8 cellular contexts compared by ENCODE assay signal in genomic region chr15:43746245-43746902, GRCh38. TPM values are rescaled to one million over a fixed set of nuclear protein-coding genes. Genes with fewer than 3 reads are reported as not detected.
A peak's percentile ranks its signal among the peaks of the same experiment; 100 is the strongest.
DNase-seq lines count a peak whose midpoint lies in the region; ATAC-seq and TF ChIP-seq lines count a peak whose summit lies in the region.
"Not testable (repeated sequence)": the region's sequence is repeated elsewhere in the genome, so short reads cannot be mapped to it uniquely, and the experiment has no call there.

PDIA3 (plus strand) TSS chr15:43746438; CDS start chr15:43746540, 102 bp downstream.

- H3K36me3 Mint-ChIP-seq in type B pancreatic cell, result peaks cover 17% of the 10 kb centered on the region

- in situ Hi-C loops in GM13976 (cut with MboI; ENCODE audit: low sequenced_read_pairs, unreplicated experiment), result not testable (repeated sequence)

- not testable (repeated sequence) for H3K27me3 Mint-ChIP-seq in type B pancreatic cell

- H3K36me3 ChIP-seq in left ventricle myocardium inferior, result not testable (repeated sequence)

- intact Hi-C loops in T-helper 2 cell treated with Interferon-gamma antibody and Interleukin-4, amounts not matched to agents 100 ng/mL and 5 ng/mL, for 36 hours (cut with micrococcal nuclease); left ventricle myocardium inferior (cut with micrococcal nuclease); posterior vena cava (cut with DNase I): not testable (repeated sequence)

- not testable (repeated sequence) for H3K9me3 ChIP-seq in left ventricle myocardium inferior (replicated peaks)

- ATAC-seq in HG02870 (IDR thresholded peaks at IDR 0.05; ENCODE audit: unreplicated experiment), result peak; percentile 72

- peak within 1 kb of the TSS; percentile 97 for H3K27ac Mint-ChIP-seq in type B pancreatic cell

- H3K9me3 Mint-ChIP-seq in type B pancreatic cell, result not testable (repeated sequence)

- not testable (repeated sequence) for TF ChIP-seq CTCF in GM13976 (IDR thresholded peaks at IDR 0.05; ENCODE audit: borderline replicate concordance, control extremely low read depth, extremely low read depth, insufficient read depth, missing control alignments)
- TF ChIP-seq CTCF in left ventricle myocardium inferior (IDR thresholded peaks at IDR 0.05; ENCODE audit: borderline replicate concordance), result peak; percentile 30
- peak; percentile 53 for TF ChIP-seq CTCF in type B pancreatic cell (conservative IDR thresholded peaks at IDR 0.05)

- H3K4me1 Mint-ChIP-seq in type B pancreatic cell (ENCODE audit: unreplicated experiment), result peaks cover 14% of the 10 kb centered on the region

- H3K4me3 Mint-ChIP-seq in type B pancreatic cell, result peak within 1 kb of the TSS; percentile 98

- peak; percentile 93 for DNase-seq in GM13976 (ENCODE audit: low spot score)
- peak; percentile 47 for DNase-seq in NCI-H146 treated with DMSO at 0.1 percent for 48 hours (lab: John Stamatoyannopoulos, UW; ENCODE audit: unreplicated experiment)
- peak; percentile 94 for DNase-seq in left ventricle myocardium inferior
- DNase-seq in posterior vena cava (ENCODE audit: low spot score), result peak; percentile 98
- peak; percentile 95 for DNase-seq in type B pancreatic cell (ENCODE audit: extremely low spot score, unreplicated experiment)

- peak within 1 kb of the TSS; percentile 88 for H3K4me3 ChIP-seq in left ventricle myocardium inferior

- peaks cover 58% of the 10 kb centered on the region for H3K4me1 ChIP-seq in left ventricle myocardium inferior

- H3K27ac ChIP-seq in angular gyrus (ENCODE audit: low read depth, low read length) (peak within 1 kb of the TSS; percentile 76), left ventricle myocardium inferior (replicated peaks) (peak within 1 kb of the TSS; percentile 94)

- H3K27me3 ChIP-seq in left ventricle myocardium inferior (ENCODE audit: low read depth), result not testable (repeated sequence)

RNA-seq across cellular contexts. Expression of gene PDIA3, which starts in this region (rescaled TPM):
- total RNA-seq in T-helper 2 cell treated with Interferon-gamma antibody and Interleukin-4, amounts not matched to agents 100 ng/mL and 5 ng/mL, for 36 hours, result 365 and 372 TPM in 2 replicates
- total RNA-seq in left ventricle myocardium inferior (154 TPM), posterior vena cava (100 to 1,000 TPM; 258 to 368 TPM), type B pancreatic cell (ENCODE audit: low replicate concordance) (508 and 604 TPM in 2 replicates)

Comparison
In these comparisons a context has a peak if more than half of its experiments do, and no peak if none do; other contexts are left out.
1. Peak in every context shown above with its lines: DNase-seq, ATAC-seq, H3K4me3 ChIP-seq and H3K27ac ChIP-seq.
2. DNase-seq: peak in every context shown above with its lines; median percentile 98 in posterior vena cava; 95 in type B pancreatic cell; 94 in left ventricle myocardium inferior; 93 in GM13976; 47 in NCI-H146 treated with DMSO at 0.1 percent for 48 hours.